1 cellular context compared by ENCODE assay signal in the genomic region with DNA sequence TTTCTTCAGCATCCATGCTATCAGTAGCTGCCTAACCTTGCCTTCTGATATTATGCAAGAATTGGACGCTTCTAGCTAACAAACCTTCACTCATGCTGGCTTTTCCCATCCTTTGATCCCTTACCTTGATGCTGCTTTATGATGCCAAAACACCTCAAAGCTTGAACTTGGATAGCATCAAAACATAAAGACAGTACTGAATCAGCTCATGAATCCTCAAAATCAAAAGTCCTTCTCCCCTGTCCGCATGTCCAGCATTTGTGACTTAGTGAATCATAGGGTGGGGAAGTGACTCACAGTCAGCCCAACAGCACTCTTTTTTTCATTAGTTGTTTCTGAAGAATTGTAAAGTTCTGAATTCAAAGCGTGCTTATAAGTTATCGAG.
TF ChIP-seq lines count a peak whose summit lies in the region.

No MANE protein-coding gene starts in this region.

TF ChIP-seq in HCT116, 20 proteins besides CTCF, POLR2A, EP300 and RAD21 (continued from another document):
- TF ChIP-seq, protein P1, sequence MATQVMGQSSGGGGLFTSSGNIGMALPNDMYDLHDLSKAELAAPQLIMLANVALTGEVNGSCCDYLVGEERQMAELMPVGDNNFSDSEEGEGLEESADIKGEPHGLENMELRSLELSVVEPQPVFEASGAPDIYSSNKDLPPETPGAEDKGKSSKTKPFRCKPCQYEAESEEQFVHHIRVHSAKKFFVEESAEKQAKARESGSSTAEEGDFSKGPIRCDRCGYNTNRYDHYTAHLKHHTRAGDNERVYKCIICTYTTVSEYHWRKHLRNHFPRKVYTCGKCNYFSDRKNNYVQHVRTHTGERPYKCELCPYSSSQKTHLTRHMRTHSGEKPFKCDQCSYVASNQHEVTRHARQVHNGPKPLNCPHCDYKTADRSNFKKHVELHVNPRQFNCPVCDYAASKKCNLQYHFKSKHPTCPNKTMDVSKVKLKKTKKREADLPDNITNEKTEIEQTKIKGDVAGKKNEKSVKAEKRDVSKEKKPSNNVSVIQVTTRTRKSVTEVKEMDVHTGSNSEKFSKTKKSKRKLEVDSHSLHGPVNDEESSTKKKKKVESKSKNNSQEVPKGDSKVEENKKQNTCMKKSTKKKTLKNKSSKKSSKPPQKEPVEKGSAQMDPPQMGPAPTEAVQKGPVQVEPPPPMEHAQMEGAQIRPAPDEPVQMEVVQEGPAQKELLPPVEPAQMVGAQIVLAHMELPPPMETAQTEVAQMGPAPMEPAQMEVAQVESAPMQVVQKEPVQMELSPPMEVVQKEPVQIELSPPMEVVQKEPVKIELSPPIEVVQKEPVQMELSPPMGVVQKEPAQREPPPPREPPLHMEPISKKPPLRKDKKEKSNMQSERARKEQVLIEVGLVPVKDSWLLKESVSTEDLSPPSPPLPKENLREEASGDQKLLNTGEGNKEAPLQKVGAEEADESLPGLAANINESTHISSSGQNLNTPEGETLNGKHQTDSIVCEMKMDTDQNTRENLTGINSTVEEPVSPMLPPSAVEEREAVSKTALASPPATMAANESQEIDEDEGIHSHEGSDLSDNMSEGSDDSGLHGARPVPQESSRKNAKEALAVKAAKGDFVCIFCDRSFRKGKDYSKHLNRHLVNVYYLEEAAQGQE (IDR thresholded peaks at IDR 0.05; ENCODE audit: low read depth), result no peak
- TF ChIP-seq FOSL1 (IDR thresholded peaks at IDR 0.05; ENCODE audit: low read depth) (peak; percentile 99), YY1 (IDR thresholded peaks at IDR 0.05; ENCODE audit: extremely low read depth, insufficient replicate concordance, low read depth, low read length) (peak; percentile 32)
